Comparison of ENCODE assay signal across 8 cellular contexts in the genomic region with DNA sequence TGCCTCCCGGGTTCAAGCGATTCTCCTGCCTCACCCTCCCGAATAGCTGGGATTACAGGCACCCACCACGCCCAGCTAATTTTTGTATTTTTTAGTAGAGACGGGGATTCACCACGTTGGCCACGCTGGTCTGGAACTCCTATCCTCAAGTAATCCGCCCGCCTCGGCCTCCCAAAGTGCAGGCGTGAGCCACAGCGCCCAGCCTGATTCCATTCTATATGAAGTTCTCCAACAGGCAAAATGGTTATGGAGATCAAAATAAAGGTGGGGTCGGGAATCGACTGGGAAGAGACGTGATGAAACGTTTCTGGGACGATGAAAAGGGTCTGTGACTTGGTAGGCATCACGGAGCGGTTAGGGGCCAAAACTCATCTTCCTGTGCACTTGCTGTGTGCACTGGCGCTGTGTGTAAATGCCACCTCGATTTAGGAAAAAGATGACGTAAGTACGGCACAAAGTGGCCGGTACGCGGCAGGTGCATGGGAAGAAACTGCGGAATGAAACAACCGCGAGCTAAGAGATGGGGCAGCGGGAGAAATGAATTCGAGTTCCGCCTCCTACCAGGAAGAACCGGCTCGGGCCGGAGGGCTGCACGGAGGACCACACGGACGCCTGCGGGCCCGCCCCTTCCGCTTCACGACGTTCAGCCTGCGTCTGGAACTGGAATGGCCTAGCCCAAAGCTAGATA. TPM values are rescaled to one million over a fixed set of nuclear protein-coding genes. Genes with fewer than 3 reads are reported as not detected.
A peak's percentile ranks its signal among the peaks of the same experiment; 100 is the strongest.
DNase-seq lines count a peak whose midpoint lies in the region; FAIRE-seq and TF ChIP-seq lines count a peak whose summit lies in the region.

No MANE protein-coding gene starts in this region.

- H3K4me1 ChIP-seq in testis: peaks cover 24% of the 10 kb centered on the region

- DNase-seq in EL (peak; percentile 92), H54 (ENCODE audit: insufficient read length, low spot score) (peak; percentile 50), M059J (ENCODE audit: low read depth) (peak; percentile 89), SK-N-MC (ENCODE audit: low read depth, low spot score) (peak; percentile 40), globus pallidus (ENCODE audit: low spot score) (peak; percentile 97), occipital lobe (lab: John Stamatoyannopoulos, UW) (peak; percentile 85), testis (peak; percentile 96)
- peak; percentile 89 for DNase-seq in activated naive CD4-positive, alpha-beta T cell treated with anti-CD3 and anti-CD28 coated beads, Interleukin-2, amount 50 U/mL, for 16 hours

- FAIRE-seq in H54 (lab: Jason Lieb, UNC): no peak

- TF ChIP-seq CTCF in testis (IDR thresholded peaks at IDR 0.05): peak in 1 of 3 experiments; percentile 8

- peak overlapping the region; percentile 98 for H3K9ac ChIP-seq in SK-N-MC (ENCODE audit: insufficient read length)

- H3K36me3 ChIP-seq in SK-N-MC (ENCODE audit: insufficient read depth, low read length): peaks cover 17% of the 10 kb centered on the region
- H3K36me3 ChIP-seq in testis (ENCODE audit: low read depth, missing control alignments): no peaks in the 10 kb centered on the region

- H3K4me3 ChIP-seq in SK-N-MC (peak overlapping the region; percentile 96), testis (peak overlapping the region; percentile 85 to 92)

- intact Hi-C loops in testis (cut with DNase I; ENCODE audit: low total_unique reads): no loop called here

- H3K9me3 ChIP-seq in SK-N-MC (ENCODE audit: low read depth, low read length) (no peaks in the 10 kb centered on the region), testis (no peaks in the 10 kb centered on the region)

- 2 to 4% methylated on average over 44 of the region's 44 CpGs for WGBS in testis, 2 donors

- no peaks in the 10 kb centered on the region for H3K27me3 ChIP-seq in testis

- H3K27ac ChIP-seq in SK-N-MC: peak overlapping the region; percentile 99
- H3K27ac ChIP-seq in testis: peak overlapping the region; percentile 84 to 96

- no peak for TF ChIP-seq POLR2A in H54 (IDR thresholded peaks at IDR 0.05; ENCODE audit: low read depth, low read length)
- no peak for TF ChIP-seq POLR2A in testis (IDR thresholded peaks at IDR 0.05)

RNA-seq across cellular contexts. Expression of gene TP53, which starts 1.6 kb away (rescaled TPM):
- 73.1 and 79.1 TPM in 2 replicates for total RNA-seq in M059J (2014; rRNA removed; shearing (Covaris generic))
- total RNA-seq in occipital lobe (9.4 TPM), testis (10 to 100 TPM; 45.0 to 47.1 TPM)
- 32.1 TPM for polyA plus RNA-seq in testis (ENCODE audit: insufficient read depth, low read depth, low replicate concordance)

RNA-seq across cellular contexts. Expression of gene WRAP53, which starts 2.6 kb away (rescaled TPM):
- 14.2 and 20.3 TPM in 2 replicates for total RNA-seq in M059J (2014; rRNA removed; shearing (Covaris generic))
- total RNA-seq in occipital lobe: 9.5 TPM
- 10 to 100 TPM; 10.5 to 11.3 TPM for total RNA-seq in testis
- 12.0 TPM for polyA plus RNA-seq in testis (ENCODE audit: insufficient read depth, low read depth, low replicate concordance)

RNA-seq across cellular contexts. Expression of gene EFNB3, which starts 19.3 kb away (rescaled TPM):
- total RNA-seq in M059J (2014; rRNA removed; shearing (Covaris generic)): 1.1 TPM in 2 replicates
- 13.7 TPM for total RNA-seq in occipital lobe
- total RNA-seq in testis: 1 to 10 TPM in 1 of 2 donors, under 1 TPM in 1; 0.93 to 2.0 TPM
- polyA plus RNA-seq in testis (ENCODE audit: insufficient read depth, low read depth, low replicate concordance): 3.5 TPM

RNA-seq across cellular contexts. Expression of gene DNAH2, which starts 31.9 kb away (rescaled TPM):
- total RNA-seq in M059J (2014; rRNA removed; shearing (Covaris generic)): 0.02 TPM in 1 of 2 replicates, not detected in the other
- total RNA-seq in occipital lobe: 0.62 TPM
- total RNA-seq in testis: 10 to 100 TPM; 11.7 to 22.7 TPM
- 24.9 TPM for polyA plus RNA-seq in testis (ENCODE audit: insufficient read depth, low read depth, low replicate concordance)

RNA-seq across cellular contexts. Expression of gene ATP1B2, which starts 35.0 kb away (rescaled TPM):
- 0.10 TPM in 1 of 2 replicates, not detected in the other for total RNA-seq in M059J (2014; rRNA removed; shearing (Covaris generic))
- total RNA-seq in occipital lobe (5.0 TPM), testis (10 to 100 TPM in 1 of 2 donors, 1 to 10 TPM in 1; 6.1 to 11.6 TPM)
- 10.1 TPM for polyA plus RNA-seq in testis (ENCODE audit: insufficient read depth, low read depth, low replicate concordance)

Comparison
In these comparisons a context has a peak if more than half of its experiments do, and no peak if none do; other contexts are left out.
1. Peak in every context shown above with its lines: DNase-seq, H3K4me3 ChIP-seq and H3K27ac ChIP-seq.
2. DNase-seq: peak in every context shown above with its lines; median percentile 97 in globus pallidus; 96 in testis; 92 in EL; 89 in M059J; 89 in activated naive CD4-positive, alpha-beta T cell treated with anti-CD3 and anti-CD28 coated beads, Interleukin-2, amount 50 U/mL, for 16 hours; 85 in occipital lobe; 50 in H54; 40 in SK-N-MC.